23 cellular contexts compared by ENCODE assay signal in the genomic region with DNA sequence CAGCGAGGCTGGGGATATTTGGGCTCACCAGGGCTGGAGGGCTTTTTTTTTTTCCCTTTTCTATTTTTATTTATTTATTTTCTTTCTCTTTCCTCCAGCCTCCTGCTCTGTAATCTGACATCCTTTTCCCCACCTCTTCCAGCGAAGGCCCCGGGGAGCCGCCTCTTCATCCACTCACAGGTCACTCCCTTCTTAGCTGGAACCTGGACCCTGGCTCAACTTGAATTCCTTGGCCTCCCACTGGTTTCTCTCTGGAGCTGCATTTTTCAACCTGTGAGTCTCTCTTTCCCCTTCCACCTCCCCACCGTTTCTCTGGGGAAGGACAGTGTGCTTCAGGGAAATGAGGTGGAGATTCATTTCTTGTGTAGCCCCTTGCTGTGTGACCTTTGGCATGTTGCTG.
"Had no signal": no experiment of that assay in that cellular context is flagged by ENCODE, and none has a peak within 500 bp of the region (broad histone marks: within the 10 kb centered on the region; RNA-seq: fewer than 3 reads in every experiment).

No MANE protein-coding gene starts in this region.

- H3K4me3 ChIP-seq: MG63, SJSA1, SK-N-MC had no signal

- H3K9me3 ChIP-seq: MG63, SJSA1 had no signal

- H3K27me3 ChIP-seq: MG63 had no signal

- H3K4me1 ChIP-seq: SJSA1 had no signal

- H3K36me3 ChIP-seq: MG63, SJSA1 had no signal

- H3K27ac ChIP-seq: SJSA1, SK-N-MC had no signal

- FAIRE-seq: RCC 7860 had no signal

- DNase-seq: IMR-90, Karpas-422, KG1, MG63, NCI-H1092, NCI-H1105 treated with DMSO at 0.1 percent for 48 hours, NCI-H1436 treated with DMSO at 0.1 percent for 48 hours, NCI-H187, NCI-H2029, NCI-H2081 treated with DMSO at 0.1 percent for 48 hours, NCI-H2171, NCI-H226, NCI-H446, NCI-H510A, NCI-H524 treated with DMSO at 0.1 percent for 48 hours, NCI-H69, NCI-H774, Right ventricle myocardium superior, RPMI8226, SIG-M5 had no signal
